In the genomic region with DNA sequence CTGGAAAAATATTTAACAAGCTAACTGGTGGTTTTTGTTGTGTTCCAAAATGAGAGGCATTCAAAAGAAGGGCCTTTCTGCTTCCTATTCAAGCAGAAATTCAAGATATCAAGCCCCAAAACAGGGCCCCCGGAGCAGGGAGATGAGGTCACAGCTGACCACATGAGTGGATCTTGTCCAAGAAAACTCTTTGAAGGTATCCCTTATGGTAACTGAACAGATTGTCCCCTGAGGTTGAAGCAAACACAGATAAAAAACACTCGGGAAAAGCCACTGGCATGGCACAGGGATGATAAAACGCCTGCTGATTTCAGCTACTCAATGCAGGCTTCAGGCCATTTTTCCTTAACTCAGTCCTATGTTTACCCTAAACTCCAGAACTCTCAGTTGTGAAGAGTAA, we compare ENCODE assay signal across 1 cellular context.
TF ChIP-seq lines count a peak whose summit lies in the region.

No MANE protein-coding gene starts in this region.

TF ChIP-seq in GM23338, 12 proteins besides CTCF, POLR2A, EP300 and RAD21 (continued from another document):
- TF ChIP-seq, protein P1, sequence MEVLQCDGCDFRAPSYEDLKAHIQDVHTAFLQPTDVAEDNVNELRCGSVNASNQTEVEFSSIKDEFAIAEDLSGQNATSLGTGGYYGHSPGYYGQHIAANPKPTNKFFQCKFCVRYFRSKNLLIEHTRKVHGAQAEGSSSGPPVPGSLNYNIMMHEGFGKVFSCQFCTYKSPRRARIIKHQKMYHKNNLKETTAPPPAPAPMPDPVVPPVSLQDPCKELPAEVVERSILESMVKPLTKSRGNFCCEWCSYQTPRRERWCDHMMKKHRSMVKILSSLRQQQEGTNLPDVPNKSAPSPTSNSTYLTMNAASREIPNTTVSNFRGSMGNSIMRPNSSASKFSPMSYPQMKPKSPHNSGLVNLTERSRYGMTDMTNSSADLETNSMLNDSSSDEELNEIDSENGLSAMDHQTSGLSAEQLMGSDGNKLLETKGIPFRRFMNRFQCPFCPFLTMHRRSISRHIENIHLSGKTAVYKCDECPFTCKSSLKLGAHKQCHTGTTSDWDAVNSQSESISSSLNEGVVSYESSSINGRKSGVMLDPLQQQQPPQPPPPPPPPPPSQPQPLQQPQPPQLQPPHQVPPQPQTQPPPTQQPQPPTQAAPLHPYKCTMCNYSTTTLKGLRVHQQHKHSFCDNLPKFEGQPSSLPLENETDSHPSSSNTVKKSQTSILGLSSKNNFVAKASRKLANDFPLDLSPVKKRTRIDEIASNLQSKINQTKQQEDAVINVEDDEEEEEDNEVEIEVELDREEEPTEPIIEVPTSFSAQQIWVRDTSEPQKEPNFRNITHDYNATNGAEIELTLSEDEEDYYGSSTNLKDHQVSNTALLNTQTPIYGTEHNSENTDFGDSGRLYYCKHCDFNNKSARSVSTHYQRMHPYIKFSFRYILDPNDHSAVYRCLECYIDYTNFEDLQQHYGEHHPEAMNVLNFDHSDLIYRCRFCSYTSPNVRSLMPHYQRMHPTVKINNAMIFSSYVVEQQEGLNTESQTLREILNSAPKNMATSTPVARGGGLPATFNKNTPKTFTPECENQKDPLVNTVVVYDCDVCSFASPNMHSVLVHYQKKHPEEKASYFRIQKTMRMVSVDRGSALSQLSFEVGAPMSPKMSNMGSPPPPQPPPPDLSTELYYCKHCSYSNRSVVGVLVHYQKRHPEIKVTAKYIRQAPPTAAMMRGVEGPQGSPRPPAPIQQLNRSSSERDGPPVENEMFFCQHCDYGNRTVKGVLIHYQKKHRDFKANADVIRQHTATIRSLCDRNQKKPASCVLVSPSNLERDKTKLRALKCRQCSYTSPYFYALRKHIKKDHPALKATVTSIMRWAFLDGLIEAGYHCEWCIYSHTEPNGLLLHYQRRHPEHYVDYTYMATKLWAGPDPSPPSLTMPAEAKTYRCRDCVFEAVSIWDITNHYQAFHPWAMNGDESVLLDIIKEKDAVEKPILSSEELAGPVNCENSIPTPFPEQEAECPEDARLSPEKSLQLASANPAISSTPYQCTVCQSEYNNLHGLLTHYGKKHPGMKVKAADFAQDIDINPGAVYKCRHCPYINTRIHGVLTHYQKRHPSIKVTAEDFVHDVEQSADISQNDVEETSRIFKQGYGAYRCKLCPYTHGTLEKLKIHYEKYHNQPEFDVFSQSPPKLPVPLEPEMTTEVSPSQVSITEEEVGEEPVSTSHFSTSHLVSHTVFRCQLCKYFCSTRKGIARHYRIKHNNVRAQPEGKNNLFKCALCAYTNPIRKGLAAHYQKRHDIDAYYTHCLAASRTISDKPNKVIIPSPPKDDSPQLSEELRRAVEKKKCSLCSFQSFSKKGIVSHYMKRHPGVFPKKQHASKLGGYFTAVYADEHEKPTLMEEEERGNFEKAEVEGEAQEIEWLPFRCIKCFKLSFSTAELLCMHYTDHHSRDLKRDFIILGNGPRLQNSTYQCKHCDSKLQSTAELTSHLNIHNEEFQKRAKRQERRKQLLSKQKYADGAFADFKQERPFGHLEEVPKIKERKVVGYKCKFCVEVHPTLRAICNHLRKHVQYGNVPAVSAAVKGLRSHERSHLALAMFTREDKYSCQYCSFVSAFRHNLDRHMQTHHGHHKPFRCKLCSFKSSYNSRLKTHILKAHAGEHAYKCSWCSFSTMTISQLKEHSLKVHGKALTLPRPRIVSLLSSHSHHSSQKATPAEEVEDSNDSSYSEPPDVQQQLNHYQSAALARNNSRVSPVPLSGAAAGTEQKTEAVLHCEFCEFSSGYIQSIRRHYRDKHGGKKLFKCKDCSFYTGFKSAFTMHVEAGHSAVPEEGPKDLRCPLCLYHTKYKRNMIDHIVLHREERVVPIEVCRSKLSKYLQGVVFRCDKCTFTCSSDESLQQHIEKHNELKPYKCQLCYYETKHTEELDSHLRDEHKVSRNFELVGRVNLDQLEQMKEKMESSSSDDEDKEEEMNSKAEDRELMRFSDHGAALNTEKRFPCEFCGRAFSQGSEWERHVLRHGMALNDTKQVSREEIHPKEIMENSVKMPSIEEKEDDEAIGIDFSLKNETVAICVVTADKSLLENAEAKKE (CRISPR knock-in tag; IDR thresholded peaks at IDR 0.05): no peak
- TF ChIP-seq EZH2phosphoT487 (IDR thresholded peaks at IDR 0.05; ENCODE audit: unreplicated experiment) (no peak), JUNB (IDR thresholded peaks at IDR 0.05; ENCODE audit: unreplicated experiment) (no peak), ZNF114 (CRISPR knock-in tag; IDR thresholded peaks at IDR 0.05) (no peak), EZH2 (IDR thresholded peaks at IDR 0.05; ENCODE audit: low read depth, unreplicated experiment) (no peak), POLR2AphosphoS5 (IDR thresholded peaks at IDR 0.05; ENCODE audit: low read depth) (no peak), NANOG (IDR thresholded peaks at IDR 0.05; ENCODE audit: borderline replicate concordance) (no peak), ZNF331 (CRISPR knock-in tag; IDR thresholded peaks at IDR 0.05; ENCODE audit: low read depth) (no peak), CREB1 (CRISPR knock-in tag; IDR thresholded peaks at IDR 0.05; ENCODE audit: low read depth) (no peak)
- TF ChIP-seq, protein P2, sequence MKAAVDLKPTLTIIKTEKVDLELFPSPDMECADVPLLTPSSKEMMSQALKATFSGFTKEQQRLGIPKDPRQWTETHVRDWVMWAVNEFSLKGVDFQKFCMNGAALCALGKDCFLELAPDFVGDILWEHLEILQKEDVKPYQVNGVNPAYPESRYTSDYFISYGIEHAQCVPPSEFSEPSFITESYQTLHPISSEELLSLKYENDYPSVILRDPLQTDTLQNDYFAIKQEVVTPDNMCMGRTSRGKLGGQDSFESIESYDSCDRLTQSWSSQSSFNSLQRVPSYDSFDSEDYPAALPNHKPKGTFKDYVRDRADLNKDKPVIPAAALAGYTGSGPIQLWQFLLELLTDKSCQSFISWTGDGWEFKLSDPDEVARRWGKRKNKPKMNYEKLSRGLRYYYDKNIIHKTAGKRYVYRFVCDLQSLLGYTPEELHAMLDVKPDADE (IDR thresholded peaks at IDR 0.05): no peak
- TF ChIP-seq, protein P3, sequence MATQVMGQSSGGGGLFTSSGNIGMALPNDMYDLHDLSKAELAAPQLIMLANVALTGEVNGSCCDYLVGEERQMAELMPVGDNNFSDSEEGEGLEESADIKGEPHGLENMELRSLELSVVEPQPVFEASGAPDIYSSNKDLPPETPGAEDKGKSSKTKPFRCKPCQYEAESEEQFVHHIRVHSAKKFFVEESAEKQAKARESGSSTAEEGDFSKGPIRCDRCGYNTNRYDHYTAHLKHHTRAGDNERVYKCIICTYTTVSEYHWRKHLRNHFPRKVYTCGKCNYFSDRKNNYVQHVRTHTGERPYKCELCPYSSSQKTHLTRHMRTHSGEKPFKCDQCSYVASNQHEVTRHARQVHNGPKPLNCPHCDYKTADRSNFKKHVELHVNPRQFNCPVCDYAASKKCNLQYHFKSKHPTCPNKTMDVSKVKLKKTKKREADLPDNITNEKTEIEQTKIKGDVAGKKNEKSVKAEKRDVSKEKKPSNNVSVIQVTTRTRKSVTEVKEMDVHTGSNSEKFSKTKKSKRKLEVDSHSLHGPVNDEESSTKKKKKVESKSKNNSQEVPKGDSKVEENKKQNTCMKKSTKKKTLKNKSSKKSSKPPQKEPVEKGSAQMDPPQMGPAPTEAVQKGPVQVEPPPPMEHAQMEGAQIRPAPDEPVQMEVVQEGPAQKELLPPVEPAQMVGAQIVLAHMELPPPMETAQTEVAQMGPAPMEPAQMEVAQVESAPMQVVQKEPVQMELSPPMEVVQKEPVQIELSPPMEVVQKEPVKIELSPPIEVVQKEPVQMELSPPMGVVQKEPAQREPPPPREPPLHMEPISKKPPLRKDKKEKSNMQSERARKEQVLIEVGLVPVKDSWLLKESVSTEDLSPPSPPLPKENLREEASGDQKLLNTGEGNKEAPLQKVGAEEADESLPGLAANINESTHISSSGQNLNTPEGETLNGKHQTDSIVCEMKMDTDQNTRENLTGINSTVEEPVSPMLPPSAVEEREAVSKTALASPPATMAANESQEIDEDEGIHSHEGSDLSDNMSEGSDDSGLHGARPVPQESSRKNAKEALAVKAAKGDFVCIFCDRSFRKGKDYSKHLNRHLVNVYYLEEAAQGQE (IDR thresholded peaks at IDR 0.05; ENCODE audit: unreplicated experiment): no peak
